In the genomic region with DNA sequence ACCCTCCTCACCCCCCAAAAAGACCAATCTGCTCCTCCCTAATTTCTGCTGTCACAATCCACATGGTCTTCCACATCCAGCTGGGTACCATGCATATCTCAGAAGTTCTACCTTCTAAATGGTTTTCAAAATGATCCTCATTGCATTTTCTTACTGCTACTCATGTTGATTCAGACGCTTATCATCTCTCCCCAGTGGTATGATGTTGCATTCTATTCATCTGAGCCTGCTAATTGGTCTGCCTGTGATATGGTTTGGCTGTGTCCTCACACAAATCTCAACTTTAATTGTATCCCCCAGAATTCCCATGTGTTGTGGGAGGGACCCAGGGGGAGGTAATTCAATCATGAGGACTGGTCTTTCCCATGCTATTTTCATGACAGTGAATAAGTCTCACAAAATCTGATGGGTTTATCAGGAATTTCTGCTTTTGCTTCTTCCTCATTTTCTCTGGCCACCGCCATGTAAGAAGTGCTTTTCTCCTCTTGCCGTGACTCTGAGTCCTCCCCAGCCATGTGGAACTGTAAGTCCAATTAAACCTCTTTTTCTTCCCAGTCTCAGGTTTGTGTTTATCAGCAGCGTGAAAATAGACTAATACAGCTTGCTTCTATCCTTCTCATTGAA, we compare ENCODE assay signal across 27 cellular contexts. TPM values are rescaled to one million over a fixed set of nuclear protein-coding genes. Genes with fewer than 3 reads are reported as not detected.
"Had no signal": no experiment of that assay in that cellular context is flagged by ENCODE, and none has a peak within 500 bp of the region (broad histone marks: within the 10 kb centered on the region; RNA-seq: fewer than 3 reads in every experiment).

No MANE protein-coding gene starts in this region.

- H3K4me3 Mint-ChIP-seq: memory B cell; natural killer cell treated with Interleukin-12 subunit alpha and Interleukin-12 subunit beta and Interleukin-15 and Interleukin-18, amount 100 ng/mL, for 72 hours; neural progenitor cell; type B pancreatic cell had no signal

- H3K27me3 ChIP-seq: dorsolateral prefrontal cortex, esophagus squamous epithelium, hepatocyte, neural progenitor cell, pancreas, suprapubic skin, thyroid gland had no signal

- H3K27ac Mint-ChIP-seq: memory B cell; natural killer cell treated with Interleukin-12 subunit alpha and Interleukin-12 subunit beta and Interleukin-15 and Interleukin-18, amount 100 ng/mL, for 72 hours; neural progenitor cell; progenitor cell of endocrine pancreas; type B pancreatic cell had no signal

- H3K4me2 ChIP-seq: hepatocyte, neural progenitor cell, smooth muscle cell had no signal

- DNase-seq: cortex of kidney; dorsolateral prefrontal cortex; effector CD8-positive, alpha-beta T cell; esophagus squamous epithelium; foreskin keratinocyte; head of caudate nucleus; kidney; left cardiac atrium; left ventricle myocardium inferior; lower lobe of right lung; midbrain; nucleus accumbens; pancreas; right cardiac atrium; stimulated activated CD4-positive, alpha-beta T cell treated with anti-CD3 and anti-CD28 coated beads, Interleukin-2, amount 100 ng/mL, for 48 hours; stimulated activated naive CD4-positive, alpha-beta T cell treated with Interleukin-2 at 50 U/mL for 16 hours; thyroid gland had no signal

- H2AFZ ChIP-seq: hepatocyte, neural progenitor cell had no signal

- H3K4me1 ChIP-seq: esophagus squamous epithelium, foreskin keratinocyte, neural progenitor cell, suprapubic skin had no signal

- H3K4me1 Mint-ChIP-seq: neural progenitor cell had no signal

- H3K27ac ChIP-seq: dorsolateral prefrontal cortex, esophagus squamous epithelium, foreskin keratinocyte, hepatocyte, left ventricle myocardium inferior, lower lobe of right lung, neural progenitor cell, pancreas, suprapubic skin, thyroid gland had no signal

- H3K36me3 ChIP-seq: esophagus squamous epithelium, left ventricle myocardium inferior, lower lobe of right lung, neural progenitor cell, pancreas, suprapubic skin, thyroid gland had no signal

- H3K4me3 ChIP-seq: dorsolateral prefrontal cortex, esophagus squamous epithelium, hepatocyte, left ventricle myocardium inferior, lower lobe of right lung, neural progenitor cell, pancreas, smooth muscle cell, suprapubic skin, thyroid gland had no signal

- H3K36me3 Mint-ChIP-seq: memory B cell, type B pancreatic cell had no signal

- H3K9ac ChIP-seq: neural progenitor cell had no signal

- H3K27me3 Mint-ChIP-seq: progenitor cell of endocrine pancreas, type B pancreatic cell had no signal

- H3K9me3 ChIP-seq: esophagus squamous epithelium, lower lobe of right lung, pancreas, suprapubic skin, thyroid gland had no signal

- H3K79me2 ChIP-seq: hepatocyte had no signal

- H3K9me3 Mint-ChIP-seq: natural killer cell treated with Interleukin-12 subunit alpha and Interleukin-12 subunit beta and Interleukin-15 and Interleukin-18, amount 100 ng/mL, for 72 hours had no signal

- FAIRE-seq: endometrium, kidney, pancreas, urothelium cell line had no signal

RNA-seq across cellular contexts. Expression of a gene that starts 41.4 kb away (rescaled TPM):
- total RNA-seq: foreskin keratinocyte had no signal
- polyA plus RNA-seq: foreskin keratinocyte had no signal
